In genomic region chr2:97712693-97713295, GRCh38 we compare ENCODE assay signal across 12 cellular contexts. TPM values are rescaled to one million over a fixed set of nuclear protein-coding genes. Genes with fewer than 3 reads are reported as not detected.
DNase-seq lines count a peak whose midpoint lies in the region; ATAC-seq and TF ChIP-seq lines count a peak whose summit lies in the region.
"Had no signal": no experiment of that assay in that cellular context is flagged by ENCODE, and none has a peak within 500 bp of the region (broad histone marks: within the 10 kb centered on the region; RNA-seq: fewer than 3 reads in every experiment).

No MANE protein-coding gene starts in this region.

- H2BK5ac ChIP-seq in IMR-90 (ENCODE audit: low read depth, low read length, poor library complexity, severe bottlenecking), result no peak overlapping the region

- no peak overlapping the region for H3K27ac ChIP-seq in IMR-90 (ENCODE audit: insufficient read depth, low read length)
- H3K27ac ChIP-seq in gastroesophageal sphincter, result no peak overlapping the region
- H3K27ac ChIP-seq: left ventricle myocardium inferior had no signal

- BruUV-seq in IMR-90 (replicated peaks; lab: Mats Ljungman, UMichigan), result no TSS peak

- H2AK9ac ChIP-seq in IMR-90 (replicated peaks; ENCODE audit: low read depth, low read length, poor library complexity), result no peak overlapping the region

- no peak overlapping the region for H3K9ac ChIP-seq in IMR-90 (ENCODE audit: low read depth, low read length)

- no peak overlapping the region for H3K4me2 ChIP-seq in IMR-90 (ENCODE audit: low read depth, low read length)

- H4K8ac ChIP-seq in IMR-90 (ENCODE audit: low read depth in 2 of 2, low read length in 2 of 2), result no peak overlapping the region

- peaks cover 23% of the 10 kb centered on the region for H3K27me3 ChIP-seq in IMR-90 (ENCODE audit: control insufficient read depth, insufficient read depth, low read length)
- peaks cover 18% of the 10 kb centered on the region for H3K27me3 ChIP-seq in gastroesophageal sphincter

- H2AK5ac ChIP-seq in IMR-90 (ENCODE audit: low read depth, low read length), result no peak overlapping the region

- dilution Hi-C loops in IMR-90 (cut with HindIII; ENCODE audit: low sequenced_read_pairs, unreplicated experiment), result no loop called here

- H3K79me1 ChIP-seq in IMR-90 (ENCODE audit: low read depth in 1 of 2, low read length in 2 of 2), result no peaks in the 10 kb centered on the region

- H3K4me3 ChIP-seq in IMR-90 (ENCODE audit: insufficient read depth, low read depth, low read length), result no peak overlapping the region
- H3K4me3 ChIP-seq in gastroesophageal sphincter, result no peak overlapping the region
- H3K4me3 ChIP-seq: left ventricle myocardium inferior had no signal

- no peaks in the 10 kb centered on the region for H3K9me1 ChIP-seq in IMR-90 (ENCODE audit: insufficient read depth, low read length)

- no peak for DNase-seq in IMR-90
- peak; percentile 55 to 66 for DNase-seq in activated CD4-positive, alpha-beta T cell treated with anti-CD3 and anti-CD28 coated beads, Interleukin-2, amount 50 U/mL, for 4 hours
- DNase-seq in stimulated activated CD4-positive, alpha-beta T cell treated with anti-CD3 and anti-CD28 coated beads, TNF-alpha, amount 100 ng/mL, for 24 hours (ENCODE audit: low read depth in 3 of 3), result peak in 2 of 3 experiments; percentile 18 to 41
- DNase-seq in G401 (ENCODE audit: low spot score), result no peak
- DNase-seq in AG08395 (ENCODE audit: low spot score), result no peak
- DNase-seq: DMS153, H9, left ventricle myocardium inferior, NCI-H2227 treated with DMSO at 0.1 percent for 48 hours had no signal

- WGBS in IMR-90 (ENCODE audit: extremely low coverage in 2 of 2, insufficient read length in 1 of 2), 2 experiments, result 69% methylated on average over 4 of the region's 11 CpGs; no CpG with 5 or more reads in 1 of the 2 experiments
- 67% methylated on average over 6 of the region's 11 CpGs; no CpG with 5 or more reads in 1 of the 2 donors for WGBS in gastroesophageal sphincter (ENCODE audit: low coverage in 1 of 2), 2 donors

- H3K9me3 ChIP-seq in IMR-90 (ENCODE audit: control insufficient read depth, insufficient read depth, low read length) (no peaks in the 10 kb centered on the region), gastroesophageal sphincter (no peaks in the 10 kb centered on the region)
- H3K9me3 ChIP-seq: left ventricle myocardium inferior had no signal

- POLR2A ChIA-PET in IMR-90 (lab: Charles Lee; ENCODE audit: unreplicated experiment), result no interaction called here

- no peak overlapping the region for H2BK120ac ChIP-seq in IMR-90 (ENCODE audit: low read depth, low read length)

- H3K23ac ChIP-seq in IMR-90 (ENCODE audit: low read depth, low read length), result no peak overlapping the region

- no peak for TF ChIP-seq CTCF in IMR-90 (conservative IDR thresholded peaks at IDR 0.05; ENCODE audit: low read depth, low read length)
- no peak for TF ChIP-seq CTCF in gastroesophageal sphincter (IDR thresholded peaks at IDR 0.05)

- H3K56ac ChIP-seq in IMR-90 (ENCODE audit: extremely low read depth, insufficient read depth, low read length), result no peak overlapping the region

- no peaks in the 10 kb centered on the region for H3K4me1 ChIP-seq in IMR-90 (ENCODE audit: control insufficient read depth, insufficient read depth, low read length)
- H3K4me1 ChIP-seq in gastroesophageal sphincter, result no peaks in the 10 kb centered on the region

- no peak overlapping the region for H4K91ac ChIP-seq in IMR-90 (ENCODE audit: insufficient read depth, low read depth, low read length)

- H2BK15ac ChIP-seq in IMR-90 (ENCODE audit: low read depth, low read length), result no peak overlapping the region

- no peak overlapping the region for H3K18ac ChIP-seq in IMR-90 (ENCODE audit: low read depth, low read length)

- H4K20me1 ChIP-seq in IMR-90 (ENCODE audit: insufficient read depth, low read length), result no peaks in the 10 kb centered on the region; the same call in 1 of the 2 replicates

- CTCF ChIA-PET in IMR-90 (lab: Yijun Ruan, JAX), result no interaction called here

- no peak for TF ChIP-seq POLR2A in IMR-90 (IDR thresholded peaks at IDR 0.05; ENCODE audit: low read depth, low read length)
- TF ChIP-seq POLR2A in gastroesophageal sphincter (IDR thresholded peaks at IDR 0.05), result no peak

- no peak overlapping the region for H3K14ac ChIP-seq in IMR-90 (replicated peaks; ENCODE audit: low read depth, low read length)

- ATAC-seq in IMR-90 (ENCODE audit: low read depth), result no peak
- ATAC-seq in gastroesophageal sphincter, result peak; percentile 6
- no peak for ATAC-seq in GM18517 (IDR thresholded peaks at IDR 0.05; ENCODE audit: unreplicated experiment)
- no peak for ATAC-seq in HG02885 (IDR thresholded peaks at IDR 0.05; ENCODE audit: poor library complexity, unreplicated experiment)

- in situ Hi-C loops in IMR-90 (cut with MboI; ENCODE audit: low sequenced_read_pairs), result no loop called here
- in situ Hi-C loops in G401 (cut with HindIII; ENCODE audit: low sequenced_read_pairs), result no loop called here

- no peak overlapping the region for H4K5ac ChIP-seq in IMR-90 (ENCODE audit: low read depth, low read length)

- TF ChIP-seq RAD21 in IMR-90 (IDR thresholded peaks at IDR 0.05; ENCODE audit: low read length), result no peak

- intact Hi-C loops in IMR-90 (cut with micrococcal nuclease), result no loop called here

- no peak overlapping the region for H3K4ac ChIP-seq in IMR-90 (ENCODE audit: low read depth, low read length)

- no peak overlapping the region for H2BK20ac ChIP-seq in IMR-90 (ENCODE audit: low read depth, low read length)

- H2AFZ ChIP-seq in IMR-90 (replicated peaks; ENCODE audit: low read length, poor library complexity), result peak overlapping the region; percentile 32

- no peak for TF ChIP-seq EP300 in gastroesophageal sphincter (IDR thresholded peaks at IDR 0.05)

- H3K36me3 ChIP-seq in IMR-90 (ENCODE audit: control insufficient read depth, insufficient read depth, low read length), result no peaks in the 10 kb centered on the region
- H3K36me3 ChIP-seq in gastroesophageal sphincter, result no peaks in the 10 kb centered on the region
- H3K36me3 ChIP-seq: left ventricle myocardium inferior had no signal

TF ChIP-seq in IMR-90, 13 proteins besides CTCF, POLR2A, EP300 and RAD21:
- TF ChIP-seq MXI1 (IDR thresholded peaks at IDR 0.05; ENCODE audit: borderline replicate concordance, low read depth, low read length) (no peak), MAFK (IDR thresholded peaks at IDR 0.05; ENCODE audit: low read depth, low read length) (no peak), BHLHE40 (IDR thresholded peaks at IDR 0.05; ENCODE audit: low read depth, low read length) (no peak), NFE2L2 (IDR thresholded peaks at IDR 0.05; ENCODE audit: low read depth, low read length) (no peak), ELK1 (IDR thresholded peaks at IDR 0.05; ENCODE audit: borderline replicate concordance, low read depth, low read length) (no peak), MAZ (IDR thresholded peaks at IDR 0.05; ENCODE audit: borderline replicate concordance, low read depth, low read length) (no peak), SMC3 (IDR thresholded peaks at IDR 0.05; ENCODE audit: low read depth, low read length) (no peak), RFX5 (IDR thresholded peaks at IDR 0.05; ENCODE audit: low read depth, low read length) (no peak), USF2 (IDR thresholded peaks at IDR 0.05; ENCODE audit: low read depth, low read length) (no peak), FOS (IDR thresholded peaks at IDR 0.05; ENCODE audit: low read depth, low read length) (no peak), RCOR1 (IDR thresholded peaks at IDR 0.05; ENCODE audit: insufficient replicate concordance, low read length) (no peak), CHD1 (IDR thresholded peaks at IDR 0.05; ENCODE audit: low read depth, low read length) (no peak), CEBPB (IDR thresholded peaks at IDR 0.05; ENCODE audit: low read depth, low read length) (no peak)

RNA-seq across cellular contexts. Expression of gene ZAP70, which starts 0.6 kb away (rescaled TPM):
- under 0.01 TPM in 1 of 2 replicates, not detected in the other for total RNA-seq in IMR-90 (2012; rRNA removed)
- polyA plus RNA-seq in IMR-90 (2012; rRNA removed), result 0.09 TPM in 2 replicates
- polyA plus RNA-seq in IMR-90 (2012; cell fraction: cytosol; rRNA removed), result 0.05 TPM in 1 of 2 replicates, not detected in the other
- 0.76 and 1.7 TPM in 2 replicates for polyA plus RNA-seq in IMR-90 (2012; cell fraction: nucleus; rRNA removed; ENCODE audit: low replicate concordance)
- total RNA-seq in gastroesophageal sphincter, result 1 to 10 TPM in 2 of 4 donors, under 1 TPM in 2; 0.46 to 2.2 (median 1.5) TPM
- not detected in 2 replicates for total RNA-seq in G401 (2014; rRNA removed; shearing (Covaris generic))

RNA-seq across cellular contexts. Expression of gene C2orf92, which starts 43.3 kb away (rescaled TPM):
- total RNA-seq in IMR-90 (2012; rRNA removed), result 0.90 and 2.2 TPM in 2 replicates
- polyA plus RNA-seq in IMR-90 (2012; rRNA removed), result 2.0 and 2.5 TPM in 2 replicates
- polyA plus RNA-seq in IMR-90 (2012; cell fraction: cytosol; rRNA removed), result 0.11 TPM in 1 of 2 replicates, not detected in the other
- 7.3 and 40.0 TPM in 2 replicates for polyA plus RNA-seq in IMR-90 (2012; cell fraction: nucleus; rRNA removed; ENCODE audit: low replicate concordance)
- total RNA-seq in gastroesophageal sphincter, result 1 to 10 TPM; 1.5 to 6.7 (median 2.5) TPM
- total RNA-seq in G401 (2014; rRNA removed; shearing (Covaris generic)), result 4.8 TPM in 1 of 2 replicates, not detected in the other

RNA-seq across cellular contexts. Expression of gene ACTR1B, which starts 49.0 kb away (rescaled TPM):
- total RNA-seq in IMR-90 (2012; rRNA removed) (34.2 and 40.5 TPM in 2 replicates), gastroesophageal sphincter (10 to 100 TPM; 62.3 to 95.6 (median 88.4) TPM)
- polyA plus RNA-seq in IMR-90 (2012; rRNA removed), result 62.4 and 68.8 TPM in 2 replicates
- polyA plus RNA-seq in IMR-90 (2012; cell fraction: cytosol; rRNA removed), result 32.4 and 65.5 TPM in 2 replicates
- 129 and 234 TPM in 2 replicates for polyA plus RNA-seq in IMR-90 (2012; cell fraction: nucleus; rRNA removed; ENCODE audit: low replicate concordance)
- 57.6 and 68.4 TPM in 2 replicates for total RNA-seq in G401 (2014; rRNA removed; shearing (Covaris generic))

Comparison
In these comparisons a context has a peak if more than half of its experiments do, and no peak if none do; other contexts are left out.
1. DNase-seq: peak in activated CD4-positive, alpha-beta T cell treated with anti-CD3 and anti-CD28 coated beads, Interleukin-2, amount 50 U/mL, for 4 hours (2 of 2) and stimulated activated CD4-positive, alpha-beta T cell treated with anti-CD3 and anti-CD28 coated beads, TNF-alpha, amount 100 ng/mL, for 24 hours (2 of 3); none in IMR-90 (single experiment), G401 (single experiment) and AG08395 (single experiment).